ENCODE assay signal across 2 cellular contexts in the genomic region with DNA sequence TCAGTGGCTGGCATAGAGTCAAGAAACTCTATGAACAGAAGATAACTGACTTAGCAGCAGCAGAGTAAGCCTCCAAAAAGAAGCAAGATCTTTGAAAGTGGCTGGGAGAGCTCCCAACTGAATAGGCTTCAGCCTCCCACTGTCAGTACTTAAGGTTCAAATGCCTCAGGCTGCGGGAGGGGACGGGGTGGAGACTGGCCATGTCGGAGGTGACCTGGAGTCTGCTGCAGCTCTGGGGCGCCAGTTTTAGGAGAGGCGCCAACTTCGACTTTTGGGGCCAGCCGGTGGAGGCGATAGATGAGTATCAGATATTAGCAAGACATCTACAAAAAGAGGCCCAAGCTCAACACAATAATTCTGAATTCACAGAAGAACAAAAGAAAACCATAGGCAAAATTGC.
TF ChIP-seq lines count a peak whose summit lies in the region.

No MANE protein-coding gene starts in this region.

TF ChIP-seq in IMR-90, 13 proteins besides CTCF, POLR2A, EP300 and RAD21:
- TF ChIP-seq MXI1 (IDR thresholded peaks at IDR 0.05; ENCODE audit: borderline replicate concordance, low read depth, low read length) (no peak), RFX5 (IDR thresholded peaks at IDR 0.05; ENCODE audit: low read depth, low read length) (no peak), CEBPB (IDR thresholded peaks at IDR 0.05; ENCODE audit: low read depth, low read length) (no peak), FOS (IDR thresholded peaks at IDR 0.05; ENCODE audit: low read depth, low read length) (no peak), RCOR1 (IDR thresholded peaks at IDR 0.05; ENCODE audit: insufficient replicate concordance, low read length) (no peak), CHD1 (IDR thresholded peaks at IDR 0.05; ENCODE audit: low read depth, low read length) (no peak), NFE2L2 (IDR thresholded peaks at IDR 0.05; ENCODE audit: low read depth, low read length) (no peak), SMC3 (IDR thresholded peaks at IDR 0.05; ENCODE audit: low read depth, low read length) (no peak), MAFK (IDR thresholded peaks at IDR 0.05; ENCODE audit: low read depth, low read length) (no peak), MAZ (IDR thresholded peaks at IDR 0.05; ENCODE audit: borderline replicate concordance, low read depth, low read length) (no peak), BHLHE40 (IDR thresholded peaks at IDR 0.05; ENCODE audit: low read depth, low read length) (no peak)
- TF ChIP-seq, protein P1, sequence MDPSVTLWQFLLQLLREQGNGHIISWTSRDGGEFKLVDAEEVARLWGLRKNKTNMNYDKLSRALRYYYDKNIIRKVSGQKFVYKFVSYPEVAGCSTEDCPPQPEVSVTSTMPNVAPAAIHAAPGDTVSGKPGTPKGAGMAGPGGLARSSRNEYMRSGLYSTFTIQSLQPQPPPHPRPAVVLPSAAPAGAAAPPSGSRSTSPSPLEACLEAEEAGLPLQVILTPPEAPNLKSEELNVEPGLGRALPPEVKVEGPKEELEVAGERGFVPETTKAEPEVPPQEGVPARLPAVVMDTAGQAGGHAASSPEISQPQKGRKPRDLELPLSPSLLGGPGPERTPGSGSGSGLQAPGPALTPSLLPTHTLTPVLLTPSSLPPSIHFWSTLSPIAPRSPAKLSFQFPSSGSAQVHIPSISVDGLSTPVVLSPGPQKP (IDR thresholded peaks at IDR 0.05; ENCODE audit: borderline replicate concordance, low read depth, low read length): no peak
- TF ChIP-seq, protein P2, sequence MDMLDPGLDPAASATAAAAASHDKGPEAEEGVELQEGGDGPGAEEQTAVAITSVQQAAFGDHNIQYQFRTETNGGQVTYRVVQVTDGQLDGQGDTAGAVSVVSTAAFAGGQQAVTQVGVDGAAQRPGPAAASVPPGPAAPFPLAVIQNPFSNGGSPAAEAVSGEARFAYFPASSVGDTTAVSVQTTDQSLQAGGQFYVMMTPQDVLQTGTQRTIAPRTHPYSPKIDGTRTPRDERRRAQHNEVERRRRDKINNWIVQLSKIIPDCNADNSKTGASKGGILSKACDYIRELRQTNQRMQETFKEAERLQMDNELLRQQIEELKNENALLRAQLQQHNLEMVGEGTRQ (IDR thresholded peaks at IDR 0.05; ENCODE audit: low read depth, low read length): no peak

TF ChIP-seq in K562, 482 proteins besides CTCF, POLR2A, EP300 and RAD21:
- TF ChIP-seq SMAD2 (IDR thresholded peaks at IDR 0.05; ENCODE audit: low read depth, low read length) (no peak), ZNF668 (CRISPR knock-in tag; IDR thresholded peaks at IDR 0.05) (no peak), CBX8 (IDR thresholded peaks at IDR 0.05; ENCODE audit: borderline replicate concordance, extremely low read depth, low read depth, low read length, poor library complexity, severe bottlenecking) (no peak), ETV5 (CRISPR knock-in tag; IDR thresholded peaks at IDR 0.05; ENCODE audit: low read depth) (no peak), ZNF143 (CRISPR knock-in tag; IDR thresholded peaks at IDR 0.05) (no peak), NFIC (IDR thresholded peaks at IDR 0.05) (no peak), TGIF2 (CRISPR knock-in tag; IDR thresholded peaks at IDR 0.05) (no peak), MTF1 (CRISPR knock-in tag; IDR thresholded peaks at IDR 0.05; ENCODE audit: borderline replicate concordance) (no peak), ZNF589 (CRISPR knock-in tag; IDR thresholded peaks at IDR 0.05; ENCODE audit: low read depth) (no peak), SLC30A9 (CRISPR knock-in tag; IDR thresholded peaks at IDR 0.05) (no peak), LARP7 (IDR thresholded peaks at IDR 0.05) (no peak)
- TF ChIP-seq, protein P3, sequence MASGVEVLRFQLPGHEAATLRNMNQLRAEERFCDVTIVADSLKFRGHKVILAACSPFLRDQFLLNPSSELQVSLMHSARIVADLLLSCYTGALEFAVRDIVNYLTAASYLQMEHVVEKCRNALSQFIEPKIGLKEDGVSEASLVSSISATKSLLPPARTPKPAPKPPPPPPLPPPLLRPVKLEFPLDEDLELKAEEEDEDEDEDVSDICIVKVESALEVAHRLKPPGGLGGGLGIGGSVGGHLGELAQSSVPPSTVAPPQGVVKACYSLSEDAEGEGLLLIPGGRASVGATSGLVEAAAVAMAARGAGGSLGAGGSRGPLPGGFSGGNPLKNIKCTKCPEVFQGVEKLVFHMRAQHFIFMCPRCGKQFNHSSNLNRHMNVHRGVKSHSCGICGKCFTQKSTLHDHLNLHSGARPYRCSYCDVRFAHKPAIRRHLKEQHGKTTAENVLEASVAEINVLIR (CRISPR knock-in tag; IDR thresholded peaks at IDR 0.05): no peak
- TF ChIP-seq, protein P4, sequence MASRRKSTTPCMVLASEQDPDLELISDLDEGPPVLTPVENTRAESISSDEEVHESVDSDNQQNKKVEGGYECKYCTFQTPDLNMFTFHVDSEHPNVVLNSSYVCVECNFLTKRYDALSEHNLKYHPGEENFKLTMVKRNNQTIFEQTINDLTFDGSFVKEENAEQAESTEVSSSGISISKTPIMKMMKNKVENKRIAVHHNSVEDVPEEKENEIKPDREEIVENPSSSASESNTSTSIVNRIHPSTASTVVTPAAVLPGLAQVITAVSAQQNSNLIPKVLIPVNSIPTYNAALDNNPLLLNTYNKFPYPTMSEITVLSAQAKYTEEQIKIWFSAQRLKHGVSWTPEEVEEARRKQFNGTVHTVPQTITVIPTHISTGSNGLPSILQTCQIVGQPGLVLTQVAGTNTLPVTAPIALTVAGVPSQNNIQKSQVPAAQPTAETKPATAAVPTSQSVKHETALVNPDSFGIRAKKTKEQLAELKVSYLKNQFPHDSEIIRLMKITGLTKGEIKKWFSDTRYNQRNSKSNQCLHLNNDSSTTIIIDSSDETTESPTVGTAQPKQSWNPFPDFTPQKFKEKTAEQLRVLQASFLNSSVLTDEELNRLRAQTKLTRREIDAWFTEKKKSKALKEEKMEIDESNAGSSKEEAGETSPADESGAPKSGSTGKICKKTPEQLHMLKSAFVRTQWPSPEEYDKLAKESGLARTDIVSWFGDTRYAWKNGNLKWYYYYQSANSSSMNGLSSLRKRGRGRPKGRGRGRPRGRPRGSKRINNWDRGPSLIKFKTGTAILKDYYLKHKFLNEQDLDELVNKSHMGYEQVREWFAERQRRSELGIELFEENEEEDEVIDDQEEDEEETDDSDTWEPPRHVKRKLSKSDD (conservative IDR thresholded peaks at IDR 0.05; ENCODE audit: low read length): no peak
- TF ChIP-seq, protein P5, sequence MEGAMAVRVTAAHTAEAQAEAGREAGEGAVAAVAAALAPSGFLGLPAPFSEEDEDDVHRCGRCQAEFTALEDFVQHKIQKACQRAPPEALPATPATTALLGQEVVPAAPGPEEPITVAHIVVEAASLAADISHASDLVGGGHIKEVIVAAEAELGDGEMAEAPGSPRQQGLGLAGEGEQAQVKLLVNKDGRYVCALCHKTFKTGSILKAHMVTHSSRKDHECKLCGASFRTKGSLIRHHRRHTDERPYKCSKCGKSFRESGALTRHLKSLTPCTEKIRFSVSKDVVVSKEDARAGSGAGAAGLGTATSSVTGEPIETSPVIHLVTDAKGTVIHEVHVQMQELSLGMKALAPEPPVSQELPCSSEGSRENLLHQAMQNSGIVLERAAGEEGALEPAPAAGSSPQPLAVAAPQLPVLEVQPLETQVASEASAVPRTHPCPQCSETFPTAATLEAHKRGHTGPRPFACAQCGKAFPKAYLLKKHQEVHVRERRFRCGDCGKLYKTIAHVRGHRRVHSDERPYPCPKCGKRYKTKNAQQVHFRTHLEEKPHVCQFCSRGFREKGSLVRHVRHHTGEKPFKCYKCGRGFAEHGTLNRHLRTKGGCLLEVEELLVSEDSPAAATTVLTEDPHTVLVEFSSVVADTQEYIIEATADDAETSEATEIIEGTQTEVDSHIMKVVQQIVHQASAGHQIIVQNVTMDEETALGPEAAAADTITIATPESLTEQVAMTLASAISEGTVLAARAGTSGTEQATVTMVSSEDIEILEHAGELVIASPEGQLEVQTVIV (CRISPR knock-in tag; IDR thresholded peaks at IDR 0.05; ENCODE audit: borderline replicate concordance): no peak
- TF ChIP-seq, protein P6, sequence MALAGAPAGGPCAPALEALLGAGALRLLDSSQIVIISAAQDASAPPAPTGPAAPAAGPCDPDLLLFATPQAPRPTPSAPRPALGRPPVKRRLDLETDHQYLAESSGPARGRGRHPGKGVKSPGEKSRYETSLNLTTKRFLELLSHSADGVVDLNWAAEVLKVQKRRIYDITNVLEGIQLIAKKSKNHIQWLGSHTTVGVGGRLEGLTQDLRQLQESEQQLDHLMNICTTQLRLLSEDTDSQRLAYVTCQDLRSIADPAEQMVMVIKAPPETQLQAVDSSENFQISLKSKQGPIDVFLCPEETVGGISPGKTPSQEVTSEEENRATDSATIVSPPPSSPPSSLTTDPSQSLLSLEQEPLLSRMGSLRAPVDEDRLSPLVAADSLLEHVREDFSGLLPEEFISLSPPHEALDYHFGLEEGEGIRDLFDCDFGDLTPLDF (CRISPR knock-in tag; IDR thresholded peaks at IDR 0.05): no peak
